In genomic region chr17:76071497-76072148, GRCh38 we compare ENCODE assay signal across 8 cellular contexts. TPM values are rescaled to one million over a fixed set of nuclear protein-coding genes. Genes with fewer than 3 reads are reported as not detected.
DNase-seq lines count a peak whose midpoint lies in the region; ATAC-seq and TF ChIP-seq lines count a peak whose summit lies in the region.

No MANE protein-coding gene starts in this region.

- peaks cover 29% of the 10 kb centered on the region for H3K4me1 ChIP-seq in testis

- WGBS in testis, 2 donors, result 10 to 11% methylated on average over 16 to 17 of the region's 17 CpGs

- peak; percentile 42 for DNase-seq in stimulated activated CD4-positive, alpha-beta T cell treated with anti-CD3 and anti-CD28 coated beads, Interleukin-1b, Interleukin-23, amount 100 ng/mL, for 48 hours
- DNase-seq in stimulated activated CD4-positive, alpha-beta T cell treated with anti-CD3 and anti-CD28 coated beads, Interleukin-4, amount 100 ng/mL, for 4 hours, result no peak
- peak; percentile 40 for DNase-seq in activated naive CD4-positive, alpha-beta T cell treated with anti-CD3 and anti-CD28 coated beads, Interleukin-2, amount 50 U/mL, for 16 hours
- no peak for DNase-seq in left colon
- peak; percentile 37 for DNase-seq in testis
- no peak for DNase-seq in KG1 (lab: John Stamatoyannopoulos, UW)

- peak overlapping the region; percentile 87 to 91 for H3K4me3 ChIP-seq in testis

- intact Hi-C loops in left colon (cut with DNase I, micrococcal nuclease) (no loop called here), testis (cut with DNase I; ENCODE audit: low total_unique reads) (no loop called here)

- H3K27me3 ChIP-seq in testis, result no peaks in the 10 kb centered on the region

- no peak for TF ChIP-seq POLR2A in testis (IDR thresholded peaks at IDR 0.05)

- no peaks in the 10 kb centered on the region for H3K36me3 ChIP-seq in testis (ENCODE audit: low read depth, missing control alignments)

- H3K27ac ChIP-seq in testis, result peak overlapping the region; percentile 60 to 78

- peak; percentile 13 for ATAC-seq in left colon
- ATAC-seq in HG03521 (IDR thresholded peaks at IDR 0.05; ENCODE audit: unreplicated experiment), result no peak
- no peak for ATAC-seq in GM19328 (IDR thresholded peaks at IDR 0.05; ENCODE audit: unreplicated experiment)

- TF ChIP-seq CTCF in testis (IDR thresholded peaks at IDR 0.05), result no peak

- H3K9me3 ChIP-seq in testis, result no peaks in the 10 kb centered on the region

RNA-seq across cellular contexts. Expression of gene SRP68, which starts 0.7 kb away (rescaled TPM):
- 10 to 100 TPM; 49.9 to 56.5 TPM for total RNA-seq in left colon
- 10 to 100 TPM; 49.2 to 53.4 TPM for total RNA-seq in testis
- 79.6 TPM for polyA plus RNA-seq in testis (ENCODE audit: insufficient read depth, low read depth, low replicate concordance)

RNA-seq across cellular contexts. Expression of gene GALR2, which starts 3.0 kb away (rescaled TPM):
- total RNA-seq in left colon (not detected), testis (1 to 10 TPM in 1 of 2 donors, under 1 TPM in 1; 0.31 to 1.6 TPM)
- 0.47 TPM for polyA plus RNA-seq in testis (ENCODE audit: insufficient read depth, low read depth, low replicate concordance)

RNA-seq across cellular contexts. Expression of gene ZACN, which starts 7.4 kb away (rescaled TPM):
- total RNA-seq in left colon, result under 1 TPM in 1 of 2 donors, not detected in 1; 0.22 TPM
- total RNA-seq in testis, result under 1 TPM in 1 of 2 donors, not detected in 1; 0.31 TPM
- 0.13 TPM for polyA plus RNA-seq in testis (ENCODE audit: insufficient read depth, low read depth, low replicate concordance)

RNA-seq across cellular contexts. Expression of gene EXOC7, which starts 32.0 kb away (rescaled TPM):
- total RNA-seq in left colon (100 to 1,000 TPM; 100 to 102 TPM), testis (100 to 1,000 TPM; 138 TPM)
- polyA plus RNA-seq in testis (ENCODE audit: insufficient read depth, low read depth, low replicate concordance), result 99.1 TPM

RNA-seq across cellular contexts. Expression of gene EVPL, which starts 44.5 kb away (rescaled TPM):
- total RNA-seq in left colon (10 to 100 TPM; 18.9 to 28.5 TPM), testis (1 to 10 TPM; 2.7 to 3.5 TPM)
- 1.2 TPM for polyA plus RNA-seq in testis (ENCODE audit: insufficient read depth, low read depth, low replicate concordance)

Comparison
In these comparisons a context has a peak if more than half of its experiments do, and no peak if none do; other contexts are left out.
1. DNase-seq: peak in stimulated activated CD4-positive, alpha-beta T cell treated with anti-CD3 and anti-CD28 coated beads, Interleukin-1b, Interleukin-23, amount 100 ng/mL, for 48 hours (single experiment), activated naive CD4-positive, alpha-beta T cell treated with anti-CD3 and anti-CD28 coated beads, Interleukin-2, amount 50 U/mL, for 16 hours (single experiment) and testis (single experiment); none in stimulated activated CD4-positive, alpha-beta T cell treated with anti-CD3 and anti-CD28 coated beads, Interleukin-4, amount 100 ng/mL, for 4 hours (0 of 2), left colon (0 of 2) and KG1 (single experiment).